8 cellular contexts compared by ENCODE assay signal in genomic region chr3:49339947-49340800, GRCh38. TPM values are rescaled to one million over a fixed set of nuclear protein-coding genes. Genes with fewer than 3 reads are reported as not detected.
DNase-seq lines count a peak whose midpoint lies in the region; ATAC-seq and TF ChIP-seq lines count a peak whose summit lies in the region.

A gene with protein sequence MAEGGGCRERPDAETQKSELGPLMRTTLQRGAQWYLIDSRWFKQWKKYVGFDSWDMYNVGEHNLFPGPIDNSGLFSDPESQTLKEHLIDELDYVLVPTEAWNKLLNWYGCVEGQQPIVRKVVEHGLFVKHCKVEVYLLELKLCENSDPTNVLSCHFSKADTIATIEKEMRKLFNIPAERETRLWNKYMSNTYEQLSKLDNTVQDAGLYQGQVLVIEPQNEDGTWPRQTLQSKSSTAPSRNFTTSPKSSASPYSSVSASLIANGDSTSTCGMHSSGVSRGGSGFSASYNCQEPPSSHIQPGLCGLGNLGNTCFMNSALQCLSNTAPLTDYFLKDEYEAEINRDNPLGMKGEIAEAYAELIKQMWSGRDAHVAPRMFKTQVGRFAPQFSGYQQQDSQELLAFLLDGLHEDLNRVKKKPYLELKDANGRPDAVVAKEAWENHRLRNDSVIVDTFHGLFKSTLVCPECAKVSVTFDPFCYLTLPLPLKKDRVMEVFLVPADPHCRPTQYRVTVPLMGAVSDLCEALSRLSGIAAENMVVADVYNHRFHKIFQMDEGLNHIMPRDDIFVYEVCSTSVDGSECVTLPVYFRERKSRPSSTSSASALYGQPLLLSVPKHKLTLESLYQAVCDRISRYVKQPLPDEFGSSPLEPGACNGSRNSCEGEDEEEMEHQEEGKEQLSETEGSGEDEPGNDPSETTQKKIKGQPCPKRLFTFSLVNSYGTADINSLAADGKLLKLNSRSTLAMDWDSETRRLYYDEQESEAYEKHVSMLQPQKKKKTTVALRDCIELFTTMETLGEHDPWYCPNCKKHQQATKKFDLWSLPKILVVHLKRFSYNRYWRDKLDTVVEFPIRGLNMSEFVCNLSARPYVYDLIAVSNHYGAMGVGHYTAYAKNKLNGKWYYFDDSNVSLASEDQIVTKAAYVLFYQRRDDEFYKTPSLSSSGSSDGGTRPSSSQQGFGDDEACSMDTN (minus strand): TSS chr3:49340053. CDS start chr3:49340024, 29 bp downstream.

- H4K20me1 ChIP-seq in smooth muscle cell (ENCODE audit: low read depth) = peaks cover 4% of the 10 kb centered on the region

- TF ChIP-seq POLR2A in breast epithelium (IDR thresholded peaks at IDR 0.05) = no peak

- intact Hi-C loops in breast epithelium (cut with DNase I; ENCODE audit: low total_unique reads) = loop anchor here (5.0 kb wide), 1 partner anchor 592 kb away; no protein-coding TSS in a partner anchor

- DNase-seq in AG08395 (ENCODE audit: low spot score) (peak; percentile 84), NCI-H2227 (lab: John Stamatoyannopoulos, UW; ENCODE audit: unreplicated experiment) (peak; percentile 93), WERI-Rb-1 (peak; percentile 97), breast epithelium (ENCODE audit: low spot score in 2 of 2) (peak; percentile 85 to 87), iPS-NIHi11 (ENCODE audit: low spot score) (peak; percentile 89), smooth muscle cell (lab: John Stamatoyannopoulos, UW; ENCODE audit: unreplicated experiment) (peak; percentile 51)

- ATAC-seq in GM18909 (IDR thresholded peaks at IDR 0.05; ENCODE audit: poor library complexity, unreplicated experiment) (peak; percentile 88), HG03159 (IDR thresholded peaks at IDR 0.05; ENCODE audit: unreplicated experiment) (peak; percentile 82)

- H3K27ac ChIP-seq in WERI-Rb-1 (peak within 1 kb of the TSS; percentile 95), breast epithelium (peak within 1 kb of the TSS; percentile 90 to 98), smooth muscle cell (ENCODE audit: low read depth) (peak within 1 kb of the TSS; percentile 65)

- peak; percentile 75 for TF ChIP-seq CTCF in WERI-Rb-1 (IDR thresholded peaks at IDR 0.05; ENCODE audit: low read depth, low read length)
- peak in 1 of 3 donors; percentile 23 for TF ChIP-seq CTCF in breast epithelium (IDR thresholded peaks at IDR 0.05)
- peak; percentile 29 for TF ChIP-seq CTCF in smooth muscle cell (IDR thresholded peaks at IDR 0.05; ENCODE audit: borderline replicate concordance, insufficient read depth, poor library complexity, severe bottlenecking)

- peak within 1 kb of the TSS; percentile 83 for H2AFZ ChIP-seq in smooth muscle cell (ENCODE audit: low read depth)

- H3F3A ChIP-seq in smooth muscle cell (ENCODE audit: low read depth) = no peaks in the 10 kb centered on the region

- peak within 1 kb of the TSS; percentile 87 for H3K4me2 ChIP-seq in smooth muscle cell

- WGBS in smooth muscle cell (ENCODE audit: low lambda C conversion rate) = 2% methylated on average over 70 of the region's 70 CpGs

- peaks cover 15% of the 10 kb centered on the region for H3K36me3 ChIP-seq in WERI-Rb-1
- no peaks in the 10 kb centered on the region for H3K36me3 ChIP-seq in breast epithelium
- peaks cover 4% of the 10 kb centered on the region for H3K36me3 ChIP-seq in smooth muscle cell (ENCODE audit: low read depth)

- H3K4me1 ChIP-seq in breast epithelium (peaks cover 0 to 6% of the 10 kb centered on the region in 2 donors), smooth muscle cell (ENCODE audit: low read depth) (peaks cover 10% of the 10 kb centered on the region)

- H3K9me3 ChIP-seq in WERI-Rb-1 (ENCODE audit: severe bottlenecking) (no peaks in the 10 kb centered on the region), breast epithelium (no peaks in the 10 kb centered on the region), smooth muscle cell (replicated peaks; ENCODE audit: low read depth) (no peaks in the 10 kb centered on the region)

- H3K9ac ChIP-seq in smooth muscle cell (ENCODE audit: low read depth) = peak within 1 kb of the TSS; percentile 49

- H3K79me2 ChIP-seq in smooth muscle cell (ENCODE audit: low read depth) = peaks cover 42% of the 10 kb centered on the region

- H3K4me3 ChIP-seq in WERI-Rb-1 (ENCODE audit: low read depth, low read length) (peak within 1 kb of the TSS; percentile 95), breast epithelium (peak within 1 kb of the TSS; percentile 71 to 95 (median 88)), smooth muscle cell (peak within 1 kb of the TSS; percentile 80)

- H3K27me3 ChIP-seq in WERI-Rb-1 (ENCODE audit: insufficient read depth, low read depth, severe bottlenecking) (no peaks in the 10 kb centered on the region), breast epithelium (no peaks in the 10 kb centered on the region), smooth muscle cell (ENCODE audit: low read depth) (no peaks in the 10 kb centered on the region)

RNA-seq across cellular contexts. Expression of the gene that starts here (rescaled TPM):
- total RNA-seq in breast epithelium (10 to 100 TPM; 26.3 to 32.8 (median 29.9) TPM), smooth muscle cell (23.8 and 28.3 TPM in 2 replicates)
- 25.6 and 36.1 TPM in 2 replicates for polyA plus RNA-seq in smooth muscle cell

Comparison
In these comparisons a context has a peak if more than half of its experiments do, and no peak if none do; other contexts are left out.
1. Peak in every context shown above with its lines: DNase-seq, ATAC-seq, H3K4me3 ChIP-seq and H3K27ac ChIP-seq.